Comparison of ENCODE assay signal across 18 cellular contexts in genomic region chr2:178506524-178506923, GRCh38.
"Had no signal": no experiment of that assay in that cellular context is flagged by ENCODE, and none has a peak within 500 bp of the region (broad histone marks: within the 10 kb centered on the region; RNA-seq: fewer than 3 reads in every experiment).

No MANE protein-coding gene starts in this region.

- H3K27ac ChIP-seq: cardiac muscle cell, epithelial cell of prostate, left ventricle myocardium inferior, tibial artery, uterus had no signal

- DNase-seq: activated B cell treated with CpG ODN at 0.5 μM for 24 hours; activated CD4-positive, alpha-beta memory T cell treated with anti-CD3 and anti-CD28 coated beads for 36 hours; activated CD4-positive, alpha-beta T cell treated with anti-CD3 and anti-CD28 coated beads for 4 hours; activated T-cell treated with anti-CD3 and anti-CD28 coated beads for 4 hours; amniotic stem cell; foreskin fibroblast; islet precursor cell; left ventricle myocardium inferior; occipital lobe; posterior cingulate gyrus; retina; stimulated activated CD4-positive, alpha-beta T cell treated with anti-CD3 and anti-CD28 coated beads, Interleukin-2, amount 100 ng/mL, for 24 hours; stimulated activated naive CD4-positive, alpha-beta T cell treated with Interleukin-2 at 50 U/mL for 16 hours; substantia nigra; tibial artery; uterus had no signal

- H3K27me3 ChIP-seq: cardiac muscle cell, tibial artery, uterus had no signal

- H3K36me3 ChIP-seq: uterus had no signal

- H3K4me1 ChIP-seq: left ventricle myocardium inferior, tibial artery, uterus had no signal

- H3K9me3 ChIP-seq: left ventricle myocardium inferior, tibial artery, uterus had no signal

- H3K4me3 ChIP-seq: cardiac muscle cell, left ventricle myocardium inferior, tibial artery, uterus had no signal
